In genomic region chr4:53943345-53944085, GRCh38 we compare ENCODE assay signal across 11 cellular contexts.
DNase-seq lines count a peak whose midpoint lies in the region; ATAC-seq and TF ChIP-seq lines count a peak whose summit lies in the region.
"Had no signal": no experiment of that assay in that cellular context is flagged by ENCODE, and none has a peak within 500 bp of the region (broad histone marks: within the 10 kb centered on the region; RNA-seq: fewer than 3 reads in every experiment).

No MANE protein-coding gene starts in this region.

- H3K4me3 ChIP-seq in epithelial cell of esophagus (ENCODE audit: low read length) (no peak overlapping the region), retinal pigment epithelial cell (ENCODE audit: low read length) (no peak overlapping the region), uterus (no peak overlapping the region)
- H3K4me3 ChIP-seq: tibial nerve had no signal

- peaks cover 0 to 4% of the 10 kb centered on the region in 2 donors for H3K9me3 ChIP-seq in uterus

- intact Hi-C loops in uterus (cut with DNase I; ENCODE audit: low total_unique reads): no loop called here

- ATAC-seq in activated CD4-positive, CD25-positive, alpha-beta regulatory T cell treated with anti-CD3 and anti-CD28 coated beads, Interleukin-2, amount 50 U/mL, for 24 hours: no peak
- ATAC-seq in HG03520 (IDR thresholded peaks at IDR 0.05; ENCODE audit: unreplicated experiment): no peak

- TF ChIP-seq POLR2A in uterus (IDR thresholded peaks at IDR 0.05): no peak

- no peaks in the 10 kb centered on the region for H3K27me3 ChIP-seq in uterus
- H3K27me3 ChIP-seq: tibial nerve had no signal

- DNase-seq in HPDE6-E6E7 (ENCODE audit: extremely low spot score) (peak; percentile 72), NCI-H82 treated with DMSO at 0.1 percent for 48 hours (lab: John Stamatoyannopoulos, UW; ENCODE audit: unreplicated experiment) (peak; percentile 47), epithelial cell of esophagus (ENCODE audit: low read depth) (peak; percentile 93), retinal pigment epithelial cell (ENCODE audit: low read depth) (peak; percentile 95), uterus (no peak), NCI-H2227 (lab: John Stamatoyannopoulos, UW; ENCODE audit: unreplicated experiment) (no peak)
- DNase-seq: activated CD4-positive, alpha-beta T cell treated with anti-CD3 and anti-CD28 coated beads for 48 hours; naive B cell had no signal

- H3K4me1 ChIP-seq in uterus: no peaks in the 10 kb centered on the region
- H3K4me1 ChIP-seq: tibial nerve had no signal

- H3K27ac ChIP-seq in uterus: no peak overlapping the region
- H3K27ac ChIP-seq: tibial nerve had no signal

- TF ChIP-seq CTCF in epithelial cell of esophagus (IDR thresholded peaks at IDR 0.05; ENCODE audit: insufficient read depth, low read depth, low read length, missing control alignments) (no peak), retinal pigment epithelial cell (conservative IDR thresholded peaks at IDR 0.05; ENCODE audit: low read depth, low read length) (no peak), uterus (IDR thresholded peaks at IDR 0.05) (no peak)

- H3K36me3 ChIP-seq in uterus: no peaks in the 10 kb centered on the region
- H3K36me3 ChIP-seq: tibial nerve had no signal

Comparison
In these comparisons a context has a peak if more than half of its experiments do, and no peak if none do; other contexts are left out.
1. DNase-seq: peak in HPDE6-E6E7 (single experiment), NCI-H82 treated with DMSO at 0.1 percent for 48 hours (single experiment), epithelial cell of esophagus (single experiment) and retinal pigment epithelial cell (single experiment); none in uterus (0 of 2) and NCI-H2227 (single experiment).